Comparison of ENCODE assay signal across 22 cellular contexts in the genomic region with DNA sequence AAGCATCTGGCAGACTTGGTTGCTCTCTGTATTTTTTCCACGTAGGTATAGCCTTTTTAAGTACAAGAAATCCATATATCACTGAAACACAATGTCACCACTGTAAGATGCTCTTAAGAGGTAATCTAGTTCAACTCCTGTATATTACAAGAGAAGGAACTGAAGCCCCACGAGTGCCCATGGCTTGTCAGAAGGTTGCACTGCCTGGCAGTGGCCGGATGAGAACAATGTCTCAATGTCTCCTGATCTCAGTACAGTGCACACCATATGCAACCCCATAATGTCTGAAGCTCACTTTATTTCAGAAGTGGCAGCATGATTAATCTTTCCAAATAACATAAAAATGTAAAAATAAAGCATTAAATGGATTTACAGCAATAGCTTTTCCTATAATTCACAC. TPM values are rescaled to one million over a fixed set of nuclear protein-coding genes. Genes with fewer than 3 reads are reported as not detected.
DNase-seq lines count a peak whose midpoint lies in the region; ATAC-seq and TF ChIP-seq lines count a peak whose summit lies in the region.
"Had no signal": no experiment of that assay in that cellular context is flagged by ENCODE, and none has a peak within 500 bp of the region (broad histone marks: within the 10 kb centered on the region; RNA-seq: fewer than 3 reads in every experiment).

No MANE protein-coding gene starts in this region.

- no peaks in the 10 kb centered on the region for H3K9me3 Mint-ChIP-seq in activated T-cell treated with anti-CD3 and anti-CD28 coated beads, Interleukin-2, amount 50 U/mL, for 72 hours
- H3K9me3 Mint-ChIP-seq in activated B cell treated with CpG ODN at 0.5 μM for 24 hours = no peaks in the 10 kb centered on the region
- H3K9me3 Mint-ChIP-seq: CD4-positive, alpha-beta T cell; H9 had no signal

- no peaks in the 10 kb centered on the region for H3K27me3 Mint-ChIP-seq in activated T-cell treated with anti-CD3 and anti-CD28 coated beads, Interleukin-2, amount 50 U/mL, for 72 hours (ENCODE audit: low read depth)
- H3K27me3 Mint-ChIP-seq in activated B cell treated with CpG ODN at 0.5 μM for 24 hours = no peaks in the 10 kb centered on the region
- H3K27me3 Mint-ChIP-seq: CD4-positive, alpha-beta T cell had no signal

- H3K4me3 Mint-ChIP-seq in activated T-cell treated with anti-CD3 and anti-CD28 coated beads, Interleukin-2, amount 50 U/mL, for 72 hours = no peak overlapping the region
- no peak overlapping the region for H3K4me3 Mint-ChIP-seq in activated B cell treated with CpG ODN at 0.5 μM for 24 hours
- H3K4me3 Mint-ChIP-seq: CD4-positive, alpha-beta T cell; H9 had no signal

- no peak for DNase-seq in activated T-cell treated with anti-CD3 and anti-CD28 coated beads, Interleukin-2, amount 50 U/mL, for 72 hours
- no peak for DNase-seq in activated T-cell treated with anti-CD3 and anti-CD28 coated beads, Interleukin-2, amount 50 U/mL, for 48 hours
- DNase-seq in activated B cell treated with CpG ODN at 0.5 μM for 24 hours (no peak), medulla oblongata (ENCODE audit: extremely low spot score) (peak; percentile 77), HUDEP-2 (lab: John Stamatoyannopoulos, UW; ENCODE audit: unreplicated experiment in 76 of 76) (no peak), kidney glomerular epithelial cell (lab: John Stamatoyannopoulos, UW) (no peak)
- DNase-seq: CD4-positive, alpha-beta T cell; COR-L47; DMS53; GM23248; H9; MG63; NCI-H1105 treated with DMSO at 0.1 percent for 48 hours; NCI-H2029; NCI-H2227 treated with DMSO at 0.1 percent for 48 hours; NCI-H526 treated with DMSO at 0.1 percent for 48 hours; Right ventricle myocardium superior; RPMI8226 had no signal

- POLR2A ChIA-PET in activated B cell treated with CpG ODN at 0.5 μM for 24 hours (lab: Charles Lee) = no interaction called here

- intact Hi-C loops in activated B cell treated with CpG ODN at 0.5 μM for 24 hours (cut with micrococcal nuclease) = no loop called here

- no peak for TF ChIP-seq CTCF in activated B cell treated with CpG ODN at 0.5 μM for 24 hours (IDR thresholded peaks at IDR 0.05)

- H3K27ac ChIP-seq in temporal lobe (ENCODE audit: low read depth, low read length) = peak overlapping the region; percentile 12
- H3K27ac ChIP-seq: BLaER1 treated with 17β-estradiol and CSF1 and Interleukin-3, amounts not matched to agents 10 nM and 100 nM; GM23248; SJSA1 had no signal

- no peaks in the 10 kb centered on the region for H3K4me1 Mint-ChIP-seq in activated T-cell treated with anti-CD3 and anti-CD28 coated beads, Interleukin-2, amount 50 U/mL, for 72 hours (ENCODE audit: low read depth)
- no peaks in the 10 kb centered on the region for H3K4me1 Mint-ChIP-seq in activated B cell treated with CpG ODN at 0.5 μM for 24 hours

- peaks cover 10 to 35% of the 10 kb centered on the region in 2 donors for H3K36me3 Mint-ChIP-seq in activated T-cell treated with anti-CD3 and anti-CD28 coated beads, Interleukin-2, amount 50 U/mL, for 72 hours (ENCODE audit: insufficient read depth in 2 of 2)
- peaks cover 79% of the 10 kb centered on the region for H3K36me3 Mint-ChIP-seq in activated B cell treated with CpG ODN at 0.5 μM for 24 hours (ENCODE audit: low read depth)

- CTCF ChIA-PET in activated B cell treated with CpG ODN at 0.5 μM for 24 hours (lab: Charles Lee) = no interaction called here

- peak overlapping the region; percentile 7 for H3K27ac Mint-ChIP-seq in activated T-cell treated with anti-CD3 and anti-CD28 coated beads, Interleukin-2, amount 50 U/mL, for 72 hours
- peak overlapping the region; percentile 18 for H3K27ac Mint-ChIP-seq in activated B cell treated with CpG ODN at 0.5 μM for 24 hours
- H3K27ac Mint-ChIP-seq: H9 had no signal

- ATAC-seq in activated T-cell treated with anti-CD3 and anti-CD28 coated beads, Interleukin-2, amount 50 U/mL, for 72 hours (replicated peaks in 1 of 2) = no peak
- ATAC-seq in activated B cell treated with CpG ODN at 0.5 μM for 24 hours (ENCODE audit: low read depth) = no peak
- ATAC-seq: K562 had no signal

RNA-seq across cellular contexts. Expression of a gene that starts 27.7 kb away (rescaled TPM):
- total RNA-seq in activated T-cell treated with anti-CD3 and anti-CD28 coated beads, Interleukin-2, amount 50 U/mL, for 72 hours = 10 to 100 TPM; 39.6 to 49.9 TPM
- total RNA-seq in activated B cell treated with CpG ODN at 0.5 μM for 24 hours = 43.8 and 50.4 TPM in 2 replicates
- total RNA-seq in temporal lobe = 25.8 TPM

RNA-seq across cellular contexts. Expression of a gene that starts 44.2 kb away (rescaled TPM):
- total RNA-seq in activated T-cell treated with anti-CD3 and anti-CD28 coated beads, Interleukin-2, amount 50 U/mL, for 72 hours = 10 to 100 TPM; 21.7 to 24.1 TPM
- 16.0 TPM in 2 replicates for total RNA-seq in activated B cell treated with CpG ODN at 0.5 μM for 24 hours
- 74.7 TPM for total RNA-seq in temporal lobe
